19 cellular contexts compared by ENCODE assay signal in genomic region chr6:88881451-88881850, GRCh38.
"Had no signal": no experiment of that assay in that cellular context is flagged by ENCODE, and none has a peak within 500 bp of the region (broad histone marks: within the 10 kb centered on the region; RNA-seq: fewer than 3 reads in every experiment).

No MANE protein-coding gene starts in this region.

- H3K36me3 ChIP-seq: breast epithelium had no signal

- ATAC-seq: activated CD8-positive, alpha-beta T cell treated with anti-CD3 and anti-CD28 coated beads for 36 hours; activated T-cell treated with anti-CD3 and anti-CD28 coated beads, Interleukin-2, amount 50 U/mL, for 4 hours; sciatic nerve had no signal

- H3K27ac ChIP-seq: breast epithelium had no signal

- H3K27me3 ChIP-seq: breast epithelium had no signal

- H3K4me1 ChIP-seq: breast epithelium had no signal

- H3K9me3 Mint-ChIP-seq: activated B cell treated with CpG ODN at 0.5 μM for 24 hours; activated CD8-positive, alpha-beta T cell treated with anti-CD3 and anti-CD28 coated beads for 36 hours; activated naive CD8-positive, alpha-beta T cell treated with anti-CD3 and anti-CD28 coated beads, Interleukin-2, amount 10 ng/mL, durations not matched to agents 7 days and 5 days; stimulated activated naive CD8-positive, alpha-beta T cell treated with anti-CD3 and anti-CD28 coated beads, Interleukin-15, Interleukin-2, amounts not matched to agents 100 ng/mL and 50 ng/mL, for 24 hours had no signal

- H3K4me1 Mint-ChIP-seq: activated B cell treated with CpG ODN at 0.5 μM for 24 hours; activated naive CD8-positive, alpha-beta T cell treated with anti-CD3 and anti-CD28 coated beads, Interleukin-2, amount 10 ng/mL, durations not matched to agents 7 days and 5 days; nephron had no signal

- H3K27me3 Mint-ChIP-seq: activated B cell treated with CpG ODN at 0.5 μM for 24 hours; activated CD8-positive, alpha-beta T cell treated with anti-CD3 and anti-CD28 coated beads for 36 hours; activated naive CD8-positive, alpha-beta T cell treated with anti-CD3 and anti-CD28 coated beads, Interleukin-2, amount 10 ng/mL, durations not matched to agents 7 days and 5 days; stimulated activated naive CD8-positive, alpha-beta T cell treated with anti-CD3 and anti-CD28 coated beads, Interleukin-15, Interleukin-2, amounts not matched to agents 100 ng/mL and 50 ng/mL, for 24 hours; type B pancreatic cell had no signal

- H3K4me3 ChIP-seq: breast epithelium had no signal

- DNase-seq: activated B cell treated with CpG ODN at 0.5 μM for 24 hours; activated CD4-positive, alpha-beta T cell treated with anti-CD3 and anti-CD28 coated beads for 48 hours; activated CD8-positive, alpha-beta T cell treated with anti-CD3 and anti-CD28 coated beads for 36 hours; activated effector memory CD4-positive, alpha-beta T cell treated with Interleukin-2 at 50 U/mL for 16 hours; activated naive CD8-positive, alpha-beta T cell treated with anti-CD3 and anti-CD28 coated beads, Interleukin-2, amount 10 ng/mL, durations not matched to agents 7 days and 5 days; activated T-cell treated with anti-CD3 and anti-CD28 coated beads, Interleukin-2, amount 50 U/mL, for 4 hours; anterior cingulate cortex; cerebellar nuclear complex; dermis blood vessel endothelial cell; erythroblast; foreskin fibroblast; hippocampal formation; occipital lobe; T-helper 2 cell had no signal

- H3K4me3 Mint-ChIP-seq: activated B cell treated with CpG ODN at 0.5 μM for 24 hours; activated CD8-positive, alpha-beta T cell treated with anti-CD3 and anti-CD28 coated beads for 36 hours; activated naive CD8-positive, alpha-beta T cell treated with anti-CD3 and anti-CD28 coated beads, Interleukin-2, amount 10 ng/mL, durations not matched to agents 7 days and 5 days; activated T-cell treated with anti-CD3 and anti-CD28 coated beads, Interleukin-2, amount 50 U/mL, for 4 hours; nephron; stimulated activated naive CD8-positive, alpha-beta T cell treated with anti-CD3 and anti-CD28 coated beads, Interleukin-15, Interleukin-2, amounts not matched to agents 100 ng/mL and 50 ng/mL, for 24 hours; type B pancreatic cell had no signal

- H3K27ac Mint-ChIP-seq: activated B cell treated with CpG ODN at 0.5 μM for 24 hours; activated CD8-positive, alpha-beta T cell treated with anti-CD3 and anti-CD28 coated beads for 36 hours; activated naive CD8-positive, alpha-beta T cell treated with anti-CD3 and anti-CD28 coated beads, Interleukin-2, amount 10 ng/mL, durations not matched to agents 7 days and 5 days; nephron; stimulated activated naive CD8-positive, alpha-beta T cell treated with anti-CD3 and anti-CD28 coated beads, Interleukin-15, Interleukin-2, amounts not matched to agents 100 ng/mL and 50 ng/mL, for 24 hours; type B pancreatic cell had no signal
